ENCODE assay signal across 23 cellular contexts in genomic region chr2:85033388-85033787, GRCh38.
DNase-seq lines count a peak whose midpoint lies in the region; ATAC-seq and TF ChIP-seq lines count a peak whose summit lies in the region.
"Had no signal": no experiment of that assay in that cellular context is flagged by ENCODE, and none has a peak within 500 bp of the region (broad histone marks: within the 10 kb centered on the region; RNA-seq: fewer than 3 reads in every experiment).

No MANE protein-coding gene starts in this region.

- no CpG with 5 or more reads among the region's 2 CpGs for WGBS in trophoblast cell (ENCODE audit: extremely low coverage, insufficient coverage, insufficient read length)

- no peak overlapping the region for H3K23ac ChIP-seq in trophoblast cell (ENCODE audit: low read length)

- H2BK5ac ChIP-seq in trophoblast cell (ENCODE audit: low read depth, low read length, poor library complexity), result no peak overlapping the region

- no peak overlapping the region for H3K18ac ChIP-seq in trophoblast cell (ENCODE audit: low read length)

- no peak overlapping the region for H4K12ac ChIP-seq in trophoblast cell (ENCODE audit: low read depth, low read length)

- no peak overlapping the region for H3K27ac ChIP-seq in trophoblast cell (ENCODE audit: low read depth, low read length)
- H3K27ac ChIP-seq: HL-60, RWPE1 had no signal

- DNase-seq in NOMO-1 treated with DMSO at 0.1 percent for 48 hours (lab: John Stamatoyannopoulos, UW; ENCODE audit: unreplicated experiment) (peak; percentile 5), NOMO-1 (lab: John Stamatoyannopoulos, UW; ENCODE audit: unreplicated experiment in 2 of 2) (no peak), NCI-H2171 (lab: John Stamatoyannopoulos, UW) (peak; percentile 8), trophoblast cell (no peak), NCI-H446 treated with DMSO at 0.1 percent for 48 hours (lab: John Stamatoyannopoulos, UW) (no peak)
- no peak for DNase-seq in central memory CD8-positive, alpha-beta T cell (ENCODE audit: low spot score in 2 of 2)
- no peak for DNase-seq in stimulated activated naive CD8-positive, alpha-beta T cell treated with anti-CD3 and anti-CD28 coated beads, Interleukin-15, Interleukin-2, amounts not matched to agents 100 U/mL and 50 U/mL, for 24 hours
- DNase-seq: C1 segment of cervical spinal cord; CD4-positive, alpha-beta memory T cell; COR-L47; DMS53; Karpas-422; NCI-H1694; NCI-H2029 treated with DMSO at 0.1 percent for 48 hours; NCI-H226; NCI-H524; NCI-H748 treated with DMSO at 0.1 percent for 48 hours; SHP77 had no signal

- H3K27ac Mint-ChIP-seq in central memory CD8-positive, alpha-beta T cell (ENCODE audit: low read depth), result peak overlapping the region; percentile 70

- no peak for ATAC-seq in central memory CD8-positive, alpha-beta T cell (replicated peaks; ENCODE audit: extremely low read depth, poor library complexity, severe bottlenecking)
- no peak for ATAC-seq in stimulated activated naive CD8-positive, alpha-beta T cell treated with anti-CD3 and anti-CD28 coated beads, Interleukin-15, Interleukin-2, amounts not matched to agents 100 U/mL and 50 U/mL, for 24 hours
- ATAC-seq in SK-N-SH treated with all-trans-retinoic acid at 6 μM for 48 hours, result no peak
- ATAC-seq: HCT116, Panc1 had no signal

- H3K79me1 ChIP-seq in trophoblast cell (ENCODE audit: low read length), result no peaks in the 10 kb centered on the region

- peaks cover 20% of the 10 kb centered on the region for H3K4me1 Mint-ChIP-seq in central memory CD8-positive, alpha-beta T cell

- no peak overlapping the region for H2AK5ac ChIP-seq in trophoblast cell (ENCODE audit: low read length)

- H2BK12ac ChIP-seq in trophoblast cell (ENCODE audit: low read length), result no peak overlapping the region

- peaks cover 53% of the 10 kb centered on the region for H3K36me3 Mint-ChIP-seq in central memory CD8-positive, alpha-beta T cell (ENCODE audit: insufficient read depth)

- peaks cover 2% of the 10 kb centered on the region for H3K79me2 ChIP-seq in trophoblast cell (ENCODE audit: control insufficient read depth, insufficient read depth, low read length, poor library complexity)

- no peaks in the 10 kb centered on the region for H3K27me3 ChIP-seq in trophoblast cell (ENCODE audit: insufficient read depth, low read length)

- H3K4me2 ChIP-seq in trophoblast cell (ENCODE audit: low read length), result no peak overlapping the region

- no peaks in the 10 kb centered on the region for H3K9me3 ChIP-seq in trophoblast cell (ENCODE audit: insufficient read depth, low read depth, low read length)

- H3K36me3 ChIP-seq in trophoblast cell (ENCODE audit: control insufficient read depth in 1 of 2, insufficient read depth in 2 of 2, low read length in 2 of 2), result peaks cover 21 to 35% of the 10 kb centered on the region in 2 experiments

- no peak overlapping the region for H2BK120ac ChIP-seq in trophoblast cell (ENCODE audit: insufficient read depth, low read length, poor library complexity)

- H4K91ac ChIP-seq in trophoblast cell (ENCODE audit: low read depth, low read length), result no peak overlapping the region

- H3K4me1 ChIP-seq in trophoblast cell (ENCODE audit: control insufficient read depth in 1 of 2, insufficient read depth in 2 of 2, low read length in 2 of 2), result no peaks in the 10 kb centered on the region

- H4K8ac ChIP-seq in trophoblast cell (ENCODE audit: low read depth, low read length), result no peak overlapping the region

- H2AFZ ChIP-seq in trophoblast cell (ENCODE audit: insufficient read depth, low read length, poor library complexity), result no peak overlapping the region

- H3K27me3 Mint-ChIP-seq in central memory CD8-positive, alpha-beta T cell, result no peaks in the 10 kb centered on the region
- H3K27me3 Mint-ChIP-seq: CD4-positive, alpha-beta memory T cell had no signal

- no peak overlapping the region for H3K14ac ChIP-seq in trophoblast cell (ENCODE audit: low read length)

- no peak overlapping the region for H3K4me3 ChIP-seq in trophoblast cell (ENCODE audit: low read depth, low read length)

- peak overlapping the region; percentile 14 for H3K4ac ChIP-seq in trophoblast cell (ENCODE audit: low read depth, low read length)

- no peak overlapping the region for H3K9ac ChIP-seq in trophoblast cell (ENCODE audit: low read length)

- no peaks in the 10 kb centered on the region for H3K9me3 Mint-ChIP-seq in central memory CD8-positive, alpha-beta T cell
- H3K9me3 Mint-ChIP-seq: CD4-positive, alpha-beta memory T cell had no signal

- H3K4me3 Mint-ChIP-seq in central memory CD8-positive, alpha-beta T cell, result no peak overlapping the region
- H3K4me3 Mint-ChIP-seq: CD4-positive, alpha-beta memory T cell had no signal

TF ChIP-seq in SK-N-SH treated with all-trans-retinoic acid at 6 μM for 48 hours, 23 proteins besides CTCF, POLR2A, EP300 and RAD21:
- TF ChIP-seq CSDC2 (CRISPR knock-in tag; IDR thresholded peaks at IDR 0.05) (no peak), SNAI2 (CRISPR knock-in tag; IDR thresholded peaks at IDR 0.05) (no peak), CSRNP3 (CRISPR knock-in tag; IDR thresholded peaks at IDR 0.05) (no peak), CREB5 (CRISPR knock-in tag; IDR thresholded peaks at IDR 0.05; ENCODE audit: low read depth) (no peak), ISL1 (CRISPR knock-in tag; IDR thresholded peaks at IDR 0.05) (no peak), ZFP30 (CRISPR knock-in tag; IDR thresholded peaks at IDR 0.05) (no peak), TOX (CRISPR knock-in tag; IDR thresholded peaks at IDR 0.05; ENCODE audit: borderline replicate concordance) (no peak), TSHZ2 (CRISPR knock-in tag; IDR thresholded peaks at IDR 0.05) (no peak), GLIS3 (CRISPR knock-in tag; IDR thresholded peaks at IDR 0.05) (no peak), BACH2 (CRISPR knock-in tag; IDR thresholded peaks at IDR 0.05; ENCODE audit: borderline replicate concordance) (no peak), ZNF565 (CRISPR knock-in tag; conservative IDR thresholded peaks at IDR 0.05; ENCODE audit: low read depth) (no peak), PPARA (CRISPR knock-in tag; IDR thresholded peaks at IDR 0.05; ENCODE audit: borderline replicate concordance) (no peak)

Comparison
In these comparisons a context has a peak if more than half of its experiments do, and no peak if none do; other contexts are left out.
1. DNase-seq: peak in NOMO-1 treated with DMSO at 0.1 percent for 48 hours (single experiment) and NCI-H2171 (single experiment); none in NOMO-1 (0 of 2), central memory CD8-positive, alpha-beta T cell (0 of 2), trophoblast cell (0 of 2), stimulated activated naive CD8-positive, alpha-beta T cell treated with anti-CD3 and anti-CD28 coated beads, Interleukin-15, Interleukin-2, amounts not matched to agents 100 U/mL and 50 U/mL, for 24 hours (single experiment) and NCI-H446 treated with DMSO at 0.1 percent for 48 hours (single experiment).